In genomic region chr2:96316999-96317398, GRCh38 we compare ENCODE assay signal across 20 cellular contexts. TPM values are rescaled to one million over a fixed set of nuclear protein-coding genes. Genes with fewer than 3 reads are reported as not detected.
A peak's percentile ranks its signal among the peaks of the same experiment; 100 is the strongest.
DNase-seq lines count a peak whose midpoint lies in the region; ATAC-seq and TF ChIP-seq lines count a peak whose summit lies in the region.
"Had no signal": no experiment of that assay in that cellular context is flagged by ENCODE, and none has a peak within 500 bp of the region (broad histone marks: within the 10 kb centered on the region; RNA-seq: fewer than 3 reads in every experiment).

No MANE protein-coding gene starts in this region.

- no peaks in the 10 kb centered on the region for H3K27me3 ChIP-seq in CD4-positive, alpha-beta memory T cell (ENCODE audit: insufficient read depth, low read length)

- no peaks in the 10 kb centered on the region for H3K36me3 ChIP-seq in CD4-positive, alpha-beta memory T cell (ENCODE audit: insufficient read depth, low read length)

- ATAC-seq in activated CD8-positive, alpha-beta memory T cell treated with anti-CD3 and anti-CD28 coated beads, Interleukin-2, amount 10 ng/mL, durations not matched to agents 7 days and 5 days, result no peak
- ATAC-seq in natural killer cell, result no peak
- ATAC-seq in HG03196 (IDR thresholded peaks at IDR 0.05; ENCODE audit: unreplicated experiment), result no peak
- ATAC-seq: A549 had no signal

- H3K4me3 ChIP-seq in CD4-positive, alpha-beta memory T cell (ENCODE audit: low read length in 2 of 2), result no peak overlapping the region
- H3K4me3 ChIP-seq: A549 had no signal

- H3K9me3 Mint-ChIP-seq in activated CD8-positive, alpha-beta memory T cell treated with anti-CD3 and anti-CD28 coated beads, Interleukin-2, amount 10 ng/mL, durations not matched to agents 7 days and 5 days (ENCODE audit: low read depth), result no peaks in the 10 kb centered on the region
- H3K9me3 Mint-ChIP-seq in CD4-positive, alpha-beta memory T cell, result no peaks in the 10 kb centered on the region
- H3K9me3 Mint-ChIP-seq in activated CD4-positive, alpha-beta memory T cell treated with anti-CD3 and anti-CD28 coated beads, Interleukin-2, amount 10 ng/mL, durations not matched to agents 7 days and 5 days, result no peaks in the 10 kb centered on the region
- H3K9me3 Mint-ChIP-seq in natural killer cell, result no peaks in the 10 kb centered on the region
- H3K9me3 Mint-ChIP-seq: CD14-positive monocyte had no signal

- H3K36me3 Mint-ChIP-seq in activated CD8-positive, alpha-beta memory T cell treated with anti-CD3 and anti-CD28 coated beads, Interleukin-2, amount 10 ng/mL, durations not matched to agents 7 days and 5 days, result peaks cover 26% of the 10 kb centered on the region
- peaks cover 4 to 8% of the 10 kb centered on the region in 2 donors for H3K36me3 Mint-ChIP-seq in CD4-positive, alpha-beta memory T cell
- H3K36me3 Mint-ChIP-seq in activated CD4-positive, alpha-beta memory T cell treated with anti-CD3 and anti-CD28 coated beads, Interleukin-2, amount 10 ng/mL, durations not matched to agents 7 days and 5 days (ENCODE audit: low read depth), result peaks cover 42% of the 10 kb centered on the region
- H3K36me3 Mint-ChIP-seq in natural killer cell, result no peaks in the 10 kb centered on the region
- H3K36me3 Mint-ChIP-seq: CD14-positive monocyte had no signal

- intact Hi-C loops in CD4-positive, alpha-beta memory T cell (cut with micrococcal nuclease), result no loop called here
- intact Hi-C loops in natural killer cell (cut with micrococcal nuclease), result no loop called here

- no peak for TF ChIP-seq CTCF in natural killer cell (IDR thresholded peaks at IDR 0.05)

- no peak for DNase-seq in activated CD8-positive, alpha-beta memory T cell treated with anti-CD3 and anti-CD28 coated beads, Interleukin-2, amount 10 ng/mL, durations not matched to agents 7 days and 5 days
- DNase-seq in activated CD8-positive, alpha-beta memory T cell treated with anti-CD3 and anti-CD28 coated beads for 24 hours, result no peak
- DNase-seq in CD4-positive, alpha-beta memory T cell, result no peak
- no peak for DNase-seq in activated CD4-positive, alpha-beta memory T cell treated with anti-CD3 and anti-CD28 coated beads, Interleukin-2, amount 10 ng/mL, durations not matched to agents 7 days and 5 days
- no peak for DNase-seq in natural killer cell
- no peak for DNase-seq in iPS-NIHi7 (ENCODE audit: extremely low spot score)
- no peak for DNase-seq in NCI-H524 (lab: John Stamatoyannopoulos, UW)
- DNase-seq: Calu3, DMS53, NCI-H1105, NCI-H187, NCI-H446, OCI-M1, RPMI8226, SIG-M5 had no signal

- H3K9me3 ChIP-seq in CD4-positive, alpha-beta memory T cell (ENCODE audit: control insufficient read depth in 1 of 2, low read length in 2 of 2), result no peaks in the 10 kb centered on the region
- H3K9me3 ChIP-seq: A549 had no signal

- H3K4me1 Mint-ChIP-seq in activated CD8-positive, alpha-beta memory T cell treated with anti-CD3 and anti-CD28 coated beads, Interleukin-2, amount 10 ng/mL, durations not matched to agents 7 days and 5 days, result peaks cover 70% of the 10 kb centered on the region
- H3K4me1 Mint-ChIP-seq in CD4-positive, alpha-beta memory T cell, result peaks cover 33 to 65% (median 46%) of the 10 kb centered on the region in 4 donors
- H3K4me1 Mint-ChIP-seq in activated CD4-positive, alpha-beta memory T cell treated with anti-CD3 and anti-CD28 coated beads, Interleukin-2, amount 10 ng/mL, durations not matched to agents 7 days and 5 days, result peaks cover 68% of the 10 kb centered on the region
- peaks cover 51 to 61% of the 10 kb centered on the region in 2 donors for H3K4me1 Mint-ChIP-seq in natural killer cell

- peak overlapping the region; percentile 94 for H3K27ac Mint-ChIP-seq in activated CD8-positive, alpha-beta memory T cell treated with anti-CD3 and anti-CD28 coated beads, Interleukin-2, amount 10 ng/mL, durations not matched to agents 7 days and 5 days
- H3K27ac Mint-ChIP-seq in CD4-positive, alpha-beta memory T cell, result peak overlapping the region in 5 of 7 donors; percentile 19 to 86 (median 55)
- peak overlapping the region; percentile 93 for H3K27ac Mint-ChIP-seq in activated CD4-positive, alpha-beta memory T cell treated with anti-CD3 and anti-CD28 coated beads, Interleukin-2, amount 10 ng/mL, durations not matched to agents 7 days and 5 days
- peak overlapping the region; percentile 88 to 94 for H3K27ac Mint-ChIP-seq in natural killer cell

- H3K4me3 Mint-ChIP-seq in activated CD8-positive, alpha-beta memory T cell treated with anti-CD3 and anti-CD28 coated beads, Interleukin-2, amount 10 ng/mL, durations not matched to agents 7 days and 5 days, result no peak overlapping the region
- peak overlapping the region in 2 of 8 donors; percentile 32 to 34 for H3K4me3 Mint-ChIP-seq in CD4-positive, alpha-beta memory T cell
- no peak overlapping the region for H3K4me3 Mint-ChIP-seq in activated CD4-positive, alpha-beta memory T cell treated with anti-CD3 and anti-CD28 coated beads, Interleukin-2, amount 10 ng/mL, durations not matched to agents 7 days and 5 days
- H3K4me3 Mint-ChIP-seq in natural killer cell, result peak overlapping the region; percentile 76
- H3K4me3 Mint-ChIP-seq: CD14-positive monocyte had no signal

- POLR2A ChIA-PET in CD4-positive, alpha-beta memory T cell (lab: Charles Lee; ENCODE audit: partially characterized antibody), result interaction anchor here (1.3 to 13.7 kb wide), 4 partner anchors 11 to 26 kb away, joined by 3 to 178 read pairs (median 10); partner anchors contain the start of gene NCAPH
- POLR2A ChIA-PET in activated CD4-positive, alpha-beta memory T cell treated with anti-CD3 and anti-CD28 coated beads, Interleukin-2, amount 10 ng/mL, durations not matched to agents 7 days and 5 days (lab: Charles Lee), result interaction anchor here (1.3 to 3.1 kb wide), 4 partner anchors 8 to 27 kb away, joined by 3 to 24 read pairs (median 12); partner anchors contain the start of genes ITPRIPL1 and NCAPH

- CTCF ChIA-PET in activated CD8-positive, alpha-beta memory T cell treated with anti-CD3 and anti-CD28 coated beads, Interleukin-2, amount 10 ng/mL, durations not matched to agents 7 days and 5 days (lab: Charles Lee), result interaction anchor here (1.7 kb wide), 1 partner anchor 9 kb away, joined by 13 read pairs; the partner anchor contains the start of gene ITPRIPL1
- CTCF ChIA-PET in CD4-positive, alpha-beta memory T cell (lab: Charles Lee; ENCODE audit: partially characterized antibody), result interaction anchor here (0.7 kb wide), 1 partner anchor 90 kb away, joined by 3 read pairs; no protein-coding TSS in a partner anchor
- CTCF ChIA-PET in activated CD4-positive, alpha-beta memory T cell treated with anti-CD3 and anti-CD28 coated beads, Interleukin-2, amount 10 ng/mL, durations not matched to agents 7 days and 5 days (lab: Charles Lee), result interaction anchor here (1.2 to 1.4 kb wide), 2 partner anchors 50 to 237 kb away, joined by 3 to 5 read pairs; no protein-coding TSS in a partner anchor

- no peak overlapping the region for H3K27ac ChIP-seq in CD4-positive, alpha-beta memory T cell (ENCODE audit: low read depth, low read length)
- H3K27ac ChIP-seq: A549 had no signal

- H3K4me1 ChIP-seq in CD4-positive, alpha-beta memory T cell (ENCODE audit: insufficient read depth, low read length), result peaks cover 52% of the 10 kb centered on the region

- H3K27me3 Mint-ChIP-seq in activated CD8-positive, alpha-beta memory T cell treated with anti-CD3 and anti-CD28 coated beads, Interleukin-2, amount 10 ng/mL, durations not matched to agents 7 days and 5 days, result no peaks in the 10 kb centered on the region
- H3K27me3 Mint-ChIP-seq in CD4-positive, alpha-beta memory T cell, result no peaks in the 10 kb centered on the region
- H3K27me3 Mint-ChIP-seq in activated CD4-positive, alpha-beta memory T cell treated with anti-CD3 and anti-CD28 coated beads, Interleukin-2, amount 10 ng/mL, durations not matched to agents 7 days and 5 days, result no peaks in the 10 kb centered on the region
- no peaks in the 10 kb centered on the region for H3K27me3 Mint-ChIP-seq in natural killer cell (ENCODE audit: low read depth in 2 of 2)

RNA-seq across cellular contexts. Expression of gene ITPRIPL1, which starts 8.1 kb away (rescaled TPM):
- total RNA-seq in activated CD8-positive, alpha-beta memory T cell treated with anti-CD3 and anti-CD28 coated beads, Interleukin-2, amount 10 ng/mL, durations not matched to agents 7 days and 5 days, result 10 to 100 TPM; 53.2 to 56.9 TPM
- 10 to 100 TPM; 11.5 to 11.7 TPM for total RNA-seq in CD4-positive, alpha-beta memory T cell
- 10 to 100 TPM; 10.0 to 10.3 TPM for polyA plus RNA-seq in CD4-positive, alpha-beta memory T cell
- 10 to 100 TPM; 43.7 to 46.3 TPM for total RNA-seq in activated CD4-positive, alpha-beta memory T cell treated with anti-CD3 and anti-CD28 coated beads, Interleukin-2, amount 10 ng/mL, durations not matched to agents 7 days and 5 days
- 10 to 100 TPM; 14.1 to 28.7 (median 20.5) TPM for total RNA-seq in natural killer cell
- total RNA-seq: H4, MCF 10A had no signal
- polyA plus RNA-seq: A549 had no signal

RNA-seq across cellular contexts. Expression of gene SNRNP200, which starts 11.7 kb away (rescaled TPM):
- total RNA-seq in activated CD8-positive, alpha-beta memory T cell treated with anti-CD3 and anti-CD28 coated beads, Interleukin-2, amount 10 ng/mL, durations not matched to agents 7 days and 5 days, result 100 to 1,000 TPM; 170 to 182 TPM
- total RNA-seq in CD4-positive, alpha-beta memory T cell, result 100 to 1,000 TPM; 225 to 227 TPM
- polyA plus RNA-seq in CD4-positive, alpha-beta memory T cell, result 10 to 100 TPM; 53.6 to 84.8 TPM
- 100 to 1,000 TPM; 149 to 156 TPM for total RNA-seq in activated CD4-positive, alpha-beta memory T cell treated with anti-CD3 and anti-CD28 coated beads, Interleukin-2, amount 10 ng/mL, durations not matched to agents 7 days and 5 days
- 100 to 1,000 TPM; 207 to 236 (median 228) TPM for total RNA-seq in natural killer cell

RNA-seq across cellular contexts. Expression of gene NCAPH, which starts 18.6 kb away (rescaled TPM):
- total RNA-seq in activated CD8-positive, alpha-beta memory T cell treated with anti-CD3 and anti-CD28 coated beads, Interleukin-2, amount 10 ng/mL, durations not matched to agents 7 days and 5 days, result 100 to 1,000 TPM; 115 to 117 TPM
- total RNA-seq in CD4-positive, alpha-beta memory T cell, result 1 to 10 TPM; 5.4 to 7.7 TPM
- polyA plus RNA-seq in CD4-positive, alpha-beta memory T cell, result 1 to 10 TPM in 1 of 2 donors, under 1 TPM in 1; 0.20 to 1.2 TPM
- 10 to 100 TPM; 79.6 to 89.4 TPM for total RNA-seq in activated CD4-positive, alpha-beta memory T cell treated with anti-CD3 and anti-CD28 coated beads, Interleukin-2, amount 10 ng/mL, durations not matched to agents 7 days and 5 days
- total RNA-seq in natural killer cell, result 1 to 10 TPM; 2.1 to 2.9 (median 2.7) TPM

RNA-seq across cellular contexts. Expression of gene CIAO1, which starts 51.0 kb away (rescaled TPM):
- total RNA-seq in activated CD8-positive, alpha-beta memory T cell treated with anti-CD3 and anti-CD28 coated beads, Interleukin-2, amount 10 ng/mL, durations not matched to agents 7 days and 5 days, result 10 to 100 TPM; 67.0 to 76.8 TPM
- total RNA-seq in CD4-positive, alpha-beta memory T cell, result 10 to 100 TPM; 78.3 to 87.3 TPM
- polyA plus RNA-seq in CD4-positive, alpha-beta memory T cell, result 100 to 1,000 TPM in 1 of 2 donors, 10 to 100 TPM in 1; 94.3 to 111 TPM
- 10 to 100 TPM; 64.4 to 67.4 TPM for total RNA-seq in activated CD4-positive, alpha-beta memory T cell treated with anti-CD3 and anti-CD28 coated beads, Interleukin-2, amount 10 ng/mL, durations not matched to agents 7 days and 5 days
- 100 to 1,000 TPM in 2 of 3 donors, 10 to 100 TPM in 1; 74.9 to 109 (median 106) TPM for total RNA-seq in natural killer cell

RNA-seq across cellular contexts. Expression of gene TMEM127, which starts 51.2 kb away (rescaled TPM):
- 10 to 100 TPM; 32.7 to 36.9 TPM for total RNA-seq in activated CD8-positive, alpha-beta memory T cell treated with anti-CD3 and anti-CD28 coated beads, Interleukin-2, amount 10 ng/mL, durations not matched to agents 7 days and 5 days
- 10 to 100 TPM; 45.1 to 45.6 TPM for total RNA-seq in CD4-positive, alpha-beta memory T cell
- 10 to 100 TPM; 27.3 to 46.0 TPM for polyA plus RNA-seq in CD4-positive, alpha-beta memory T cell
- total RNA-seq in activated CD4-positive, alpha-beta memory T cell treated with anti-CD3 and anti-CD28 coated beads, Interleukin-2, amount 10 ng/mL, durations not matched to agents 7 days and 5 days, result 10 to 100 TPM; 42.4 to 44.0 TPM
- 10 to 100 TPM; 49.8 to 59.3 (median 54.5) TPM for total RNA-seq in natural killer cell

Comparison
In these comparisons a context has a peak if more than half of its experiments do, and no peak if none do; other contexts are left out.
1. RNA of gene NCAPH, which starts 18.6 kb away (total RNA-seq): 115 to 117 TPM in activated CD8-positive, alpha-beta memory T cell treated with anti-CD3 and anti-CD28 coated beads, Interleukin-2, amount 10 ng/mL, durations not matched to agents 7 days and 5 days and 79.6 to 89.4 TPM in activated CD4-positive, alpha-beta memory T cell treated with anti-CD3 and anti-CD28 coated beads, Interleukin-2, amount 10 ng/mL, durations not matched to agents 7 days and 5 days; 5.4 to 7.7 TPM in CD4-positive, alpha-beta memory T cell and 2.1 to 2.9 TPM in natural killer cell; every median in the first group is over 4 times any median in the second.
2. Peak in every context shown above with its lines, with median percentiles within 50 percentile points of each other: H3K27ac Mint-ChIP-seq.